Comparison of ENCODE assay signal across 9 cellular contexts in the genomic region with DNA sequence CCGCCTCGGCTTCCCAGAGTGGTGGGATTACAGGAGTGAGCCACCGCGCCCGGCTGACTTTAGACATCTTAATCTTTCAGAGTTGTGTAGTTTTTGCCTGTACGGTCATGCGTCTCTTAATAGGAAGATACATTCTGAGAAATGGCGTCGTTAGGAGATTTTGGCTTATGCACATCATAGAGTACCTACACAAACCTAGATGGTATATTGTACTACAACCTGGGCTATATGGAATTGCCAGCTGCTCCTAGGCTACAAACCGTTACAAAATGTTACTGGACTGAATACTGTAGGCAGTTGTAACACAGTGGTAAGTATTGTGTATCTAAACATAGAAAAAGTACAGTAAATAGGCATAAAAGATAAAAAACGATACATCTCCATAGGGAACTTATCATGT. TPM values are rescaled to one million over a fixed set of nuclear protein-coding genes. Genes with fewer than 3 reads are reported as not detected.
DNase-seq lines count a peak whose midpoint lies in the region; ATAC-seq and TF ChIP-seq lines count a peak whose summit lies in the region.
"Had no signal": no experiment of that assay in that cellular context is flagged by ENCODE, and none has a peak within 500 bp of the region (broad histone marks: within the 10 kb centered on the region; RNA-seq: fewer than 3 reads in every experiment).

No MANE protein-coding gene starts in this region.

- H3K4me3 Mint-ChIP-seq in activated T-cell treated with anti-CD3 and anti-CD28 coated beads, Interleukin-2, amount 50 U/mL, for 72 hours = peak overlapping the region; percentile 65 to 72
- peak overlapping the region; percentile 62 for H3K4me3 Mint-ChIP-seq in stimulated activated memory B cell treated with anti-CD40 and anti-IgM and Interleukin-4, amounts not matched to agents 10 μg/mL and 1 μg/mL and 100 μg/mL, for 72 hours

- no peak for TF ChIP-seq CTCF in esophagus muscularis mucosa (IDR thresholded peaks at IDR 0.05)

- H3K9me3 ChIP-seq in SJSA1 (replicated peaks) (no peaks in the 10 kb centered on the region), esophagus muscularis mucosa (no peaks in the 10 kb centered on the region)

- H3K27ac ChIP-seq in SJSA1 = no peak overlapping the region
- H3K27ac ChIP-seq in esophagus muscularis mucosa (replicated peaks in 1 of 4) = no peak overlapping the region

- TF ChIP-seq POLR2A in esophagus muscularis mucosa (IDR thresholded peaks at IDR 0.05; ENCODE audit: low read depth) = no peak

- intact Hi-C loops in esophagus muscularis mucosa (cut with DNase I) = loop anchor here (5.0 kb wide), 1 partner anchor 48 kb away; no protein-coding TSS in a partner anchor

- no peaks in the 10 kb centered on the region for H3K27me3 ChIP-seq in SJSA1 (replicated peaks)
- H3K27me3 ChIP-seq in esophagus muscularis mucosa = no peaks in the 10 kb centered on the region

- TF ChIP-seq EP300 in esophagus muscularis mucosa (IDR thresholded peaks at IDR 0.05) = no peak

- ATAC-seq in activated T-cell treated with anti-CD3 and anti-CD28 coated beads, Interleukin-2, amount 50 U/mL, for 72 hours (replicated peaks in 1 of 2) = no peak
- no peak for ATAC-seq in stimulated activated memory B cell treated with anti-CD40 and anti-IgM and Interleukin-4, amounts not matched to agents 10 μg/mL and 1 μg/mL and 100 μg/mL, for 72 hours
- ATAC-seq in GM19395 (IDR thresholded peaks at IDR 0.05; ENCODE audit: unreplicated experiment) = no peak
- no peak for ATAC-seq in HG03342 (IDR thresholded peaks at IDR 0.05; ENCODE audit: unreplicated experiment)

- H3K9me3 Mint-ChIP-seq in activated T-cell treated with anti-CD3 and anti-CD28 coated beads, Interleukin-2, amount 50 U/mL, for 72 hours = no peaks in the 10 kb centered on the region
- H3K9me3 Mint-ChIP-seq in stimulated activated memory B cell treated with anti-CD40 and anti-IgM and Interleukin-4, amounts not matched to agents 10 μg/mL and 1 μg/mL and 100 μg/mL, for 72 hours = no peaks in the 10 kb centered on the region

- peaks cover 0 to 26% of the 10 kb centered on the region in 2 donors for H3K36me3 Mint-ChIP-seq in activated T-cell treated with anti-CD3 and anti-CD28 coated beads, Interleukin-2, amount 50 U/mL, for 72 hours (ENCODE audit: insufficient read depth in 2 of 2)
- peaks cover 26% of the 10 kb centered on the region for H3K36me3 Mint-ChIP-seq in stimulated activated memory B cell treated with anti-CD40 and anti-IgM and Interleukin-4, amounts not matched to agents 10 μg/mL and 1 μg/mL and 100 μg/mL, for 72 hours

- peak overlapping the region; percentile 0; the same call in 1 of the 2 replicates for H3K4me3 ChIP-seq in SJSA1
- H3K4me3 ChIP-seq in esophagus muscularis mucosa = peak overlapping the region; percentile 66 to 99 (median 92)

- H3K27me3 Mint-ChIP-seq in activated T-cell treated with anti-CD3 and anti-CD28 coated beads, Interleukin-2, amount 50 U/mL, for 72 hours (ENCODE audit: low read depth) = no peaks in the 10 kb centered on the region
- H3K27me3 Mint-ChIP-seq in stimulated activated memory B cell treated with anti-CD40 and anti-IgM and Interleukin-4, amounts not matched to agents 10 μg/mL and 1 μg/mL and 100 μg/mL, for 72 hours = no peaks in the 10 kb centered on the region

- DNase-seq in activated T-cell treated with anti-CD3 and anti-CD28 coated beads, Interleukin-2, amount 50 U/mL, for 72 hours = no peak
- DNase-seq in activated T-cell treated with anti-CD3 and anti-CD28 coated beads, Interleukin-2, amount 50 U/mL, for 1 hour = no peak
- DNase-seq in SJSA1 (ENCODE audit: low read depth in 1 of 2, low spot score in 2 of 2) (peak; percentile 64 to 81), esophagus muscularis mucosa (ENCODE audit: extremely low spot score) (no peak), NCI-H2107 (lab: John Stamatoyannopoulos, UW) (no peak)
- DNase-seq: activated CD4-positive, alpha-beta T cell treated with anti-CD3 and anti-CD28 coated beads, Interleukin-2, amount 50 U/mL, for 1 hour had no signal

- H3K36me3 ChIP-seq in SJSA1 (peaks cover 85% of the 10 kb centered on the region), esophagus muscularis mucosa (peaks cover 26 to 59% (median 50%) of the 10 kb centered on the region in 4 donors)

- H3K4me1 Mint-ChIP-seq in activated T-cell treated with anti-CD3 and anti-CD28 coated beads, Interleukin-2, amount 50 U/mL, for 72 hours (ENCODE audit: low read depth) = peaks cover 20% of the 10 kb centered on the region
- peaks cover 17% of the 10 kb centered on the region for H3K4me1 Mint-ChIP-seq in stimulated activated memory B cell treated with anti-CD40 and anti-IgM and Interleukin-4, amounts not matched to agents 10 μg/mL and 1 μg/mL and 100 μg/mL, for 72 hours

- WGBS in esophagus muscularis mucosa = 92% methylated on average over 11 of the region's 11 CpGs

- H3K27ac Mint-ChIP-seq in activated T-cell treated with anti-CD3 and anti-CD28 coated beads, Interleukin-2, amount 50 U/mL, for 72 hours = peak overlapping the region; percentile 62
- H3K27ac Mint-ChIP-seq in stimulated activated memory B cell treated with anti-CD40 and anti-IgM and Interleukin-4, amounts not matched to agents 10 μg/mL and 1 μg/mL and 100 μg/mL, for 72 hours = no peak overlapping the region

- H3K4me1 ChIP-seq in SJSA1 (replicated peaks) = peaks cover 16% of the 10 kb centered on the region
- peaks cover 14 to 29% (median 20%) of the 10 kb centered on the region in 4 donors for H3K4me1 ChIP-seq in esophagus muscularis mucosa

RNA-seq across cellular contexts. Expression of gene TSFM, which starts 1.3 kb away (rescaled TPM):
- 10 to 100 TPM; 30.4 to 30.9 TPM for total RNA-seq in activated T-cell treated with anti-CD3 and anti-CD28 coated beads, Interleukin-2, amount 50 U/mL, for 72 hours
- total RNA-seq in SJSA1 (2014; rRNA removed; shearing (Covaris generic)) = 591 and 596 TPM in 2 replicates
- total RNA-seq in esophagus muscularis mucosa = 10 to 100 TPM; 17.6 to 38.4 (median 29.2) TPM

RNA-seq across cellular contexts. Expression of gene EEF1AKMT3, which starts 11.4 kb away (rescaled TPM):
- 1 to 10 TPM; 4.9 to 6.9 TPM for total RNA-seq in activated T-cell treated with anti-CD3 and anti-CD28 coated beads, Interleukin-2, amount 50 U/mL, for 72 hours
- 53.1 and 62.2 TPM in 2 replicates for total RNA-seq in SJSA1 (2014; rRNA removed; shearing (Covaris generic))
- 10 to 100 TPM in 2 of 4 donors, 1 to 10 TPM in 2; 6.6 to 13.2 (median 10.0) TPM for total RNA-seq in esophagus muscularis mucosa

RNA-seq across cellular contexts. Expression of gene METTL1, which starts 12.0 kb away (rescaled TPM):
- total RNA-seq in activated T-cell treated with anti-CD3 and anti-CD28 coated beads, Interleukin-2, amount 50 U/mL, for 72 hours = 10 to 100 TPM; 18.7 TPM
- 173 and 193 TPM in 2 replicates for total RNA-seq in SJSA1 (2014; rRNA removed; shearing (Covaris generic))
- total RNA-seq in esophagus muscularis mucosa = 1 to 10 TPM; 4.2 to 9.8 (median 5.7) TPM

RNA-seq across cellular contexts. Expression of gene CYP27B1, which starts 17.0 kb away (rescaled TPM):
- 10 to 100 TPM; 11.1 to 14.7 TPM for total RNA-seq in activated T-cell treated with anti-CD3 and anti-CD28 coated beads, Interleukin-2, amount 50 U/mL, for 72 hours
- total RNA-seq in SJSA1 (2014; rRNA removed; shearing (Covaris generic)) = 12.9 and 21.9 TPM in 2 replicates
- under 1 TPM in 2 of 4 donors, not detected in 2; 0.32 to 0.66 TPM for total RNA-seq in esophagus muscularis mucosa

RNA-seq across cellular contexts. Expression of gene MARCHF9, which starts 29.0 kb away (rescaled TPM):
- total RNA-seq in activated T-cell treated with anti-CD3 and anti-CD28 coated beads, Interleukin-2, amount 50 U/mL, for 72 hours = 10 to 100 TPM; 30.2 to 32.9 TPM
- total RNA-seq in SJSA1 (2014; rRNA removed; shearing (Covaris generic)) = 88.7 and 107 TPM in 2 replicates
- 10 to 100 TPM in 2 of 4 donors, 1 to 10 TPM in 2; 5.6 to 16.9 (median 10.7) TPM for total RNA-seq in esophagus muscularis mucosa

Comparison
In these comparisons a context has a peak if more than half of its experiments do, and no peak if none do; other contexts are left out.
1. DNase-seq: peak in SJSA1 (2 of 2); none in activated T-cell treated with anti-CD3 and anti-CD28 coated beads, Interleukin-2, amount 50 U/mL, for 72 hours (0 of 2), activated T-cell treated with anti-CD3 and anti-CD28 coated beads, Interleukin-2, amount 50 U/mL, for 1 hour (single experiment), esophagus muscularis mucosa (single experiment) and NCI-H2107 (single experiment).
2. RNA of gene TSFM, which starts 1.3 kb away (total RNA-seq): 591 to 596 TPM in SJSA1; 17.6 to 38.4 TPM in esophagus muscularis mucosa and 30.4 to 30.9 TPM in activated T-cell treated with anti-CD3 and anti-CD28 coated beads, Interleukin-2, amount 50 U/mL, for 72 hours; every median in the first group is over 10 times any median in the second.